In the genomic region with DNA sequence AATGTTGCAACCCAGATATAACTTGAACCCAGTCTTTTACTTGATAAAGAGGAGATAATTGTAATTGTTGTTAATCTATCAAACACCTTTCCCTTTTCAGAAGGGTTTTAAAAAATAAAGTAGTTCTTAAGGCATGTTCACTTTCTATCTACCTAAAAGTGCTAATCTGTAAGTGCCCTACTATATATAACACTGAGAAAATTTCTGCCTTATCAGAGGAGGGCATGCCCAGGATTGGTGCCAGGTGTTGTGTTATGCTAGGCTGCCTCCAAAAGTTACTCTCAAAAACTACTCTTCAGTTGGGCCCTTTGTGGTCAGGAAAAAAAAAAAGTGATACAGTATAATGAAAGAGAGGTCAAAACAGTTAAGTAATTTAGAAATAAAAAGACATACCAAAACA, we compare ENCODE assay signal across 12 cellular contexts. TPM values are rescaled to one million over a fixed set of nuclear protein-coding genes. Genes with fewer than 3 reads are reported as not detected.
DNase-seq lines count a peak whose midpoint lies in the region; ATAC-seq and TF ChIP-seq lines count a peak whose summit lies in the region.
"Had no signal": no experiment of that assay in that cellular context is flagged by ENCODE, and none has a peak within 500 bp of the region (broad histone marks: within the 10 kb centered on the region; RNA-seq: fewer than 3 reads in every experiment).

No MANE protein-coding gene starts in this region.

- no peak for TF ChIP-seq CTCF in tibial nerve (IDR thresholded peaks at IDR 0.05)

- POLR2A ChIA-PET in T-cell (lab: Charles Lee) = interaction anchor here in 1 of 2 donors (0.5 to 0.6 kb wide), 2 partner anchors 17 to 33 kb away, joined by 3 read pairs; no protein-coding TSS in a partner anchor

- H3K27me3 Mint-ChIP-seq in T-cell = no peaks in the 10 kb centered on the region

- DNase-seq in NCI-H2171 treated with DMSO at 0.1 percent for 48 hours (lab: John Stamatoyannopoulos, UW) (peak; percentile 41), NCI-H2171 (lab: John Stamatoyannopoulos, UW) (no peak), T-cell (no peak), inferior parietal cortex (ENCODE audit: extremely low spot score) (peak; percentile 38), tibial nerve (ENCODE audit: low spot score in 2 of 2) (no peak), NCI-H526 (lab: John Stamatoyannopoulos, UW) (no peak), foreskin melanocyte (no peak)
- DNase-seq: activated naive CD8-positive, alpha-beta T cell treated with anti-CD3 and anti-CD28 coated beads, Interleukin-2, amount 10 ng/mL, durations not matched to agents 7 days and 5 days; DMS53; HCEC 1CT; T-helper 2 cell had no signal

- TF ChIP-seq POLR2A in tibial nerve (IDR thresholded peaks at IDR 0.05) = no peak

- H3K4me1 ChIP-seq in tibial nerve = peaks cover under 1 to 65% (median 37%) of the 10 kb centered on the region in 4 donors

- peaks cover 6% of the 10 kb centered on the region for H3K36me3 Mint-ChIP-seq in T-cell

- H3K9me3 ChIP-seq in tibial nerve = no peaks in the 10 kb centered on the region

- H3K4me1 Mint-ChIP-seq in T-cell = peaks cover 48 to 57% (median 52%) of the 10 kb centered on the region in 3 donors

- H3K27me3 ChIP-seq in tibial nerve = no peaks in the 10 kb centered on the region

- ATAC-seq in T-cell (replicated peaks in 1 of 4) (no peak), HG03521 (IDR thresholded peaks at IDR 0.05; ENCODE audit: unreplicated experiment) (no peak)

- H3K36me3 ChIP-seq in tibial nerve = no peaks in the 10 kb centered on the region

- no peak overlapping the region for H3K4me3 ChIP-seq in tibial nerve

- no peaks in the 10 kb centered on the region for H3K9me3 Mint-ChIP-seq in T-cell
- H3K9me3 Mint-ChIP-seq: activated naive CD8-positive, alpha-beta T cell treated with anti-CD3 and anti-CD28 coated beads, Interleukin-2, amount 10 ng/mL, durations not matched to agents 7 days and 5 days had no signal

- TF ChIP-seq EP300 in tibial nerve (IDR thresholded peaks at IDR 0.05) = no peak

- H3K27ac ChIP-seq in tibial nerve = peak overlapping the region in 3 of 4 donors; percentile 9 to 91 (median 73)

- peak overlapping the region in 1 of 3 donors; percentile 2 for H3K4me3 Mint-ChIP-seq in T-cell

- H3K27ac Mint-ChIP-seq in T-cell = peak overlapping the region; percentile 13 to 75

- CTCF ChIA-PET in T-cell (lab: Charles Lee) = interaction anchor here in 1 of 2 donors (1.4 to 2.3 kb wide), 3 partner anchors 60 to 130 kb away, joined by 3 to 13 read pairs (median 6); no protein-coding TSS in a partner anchor

RNA-seq across cellular contexts. Expression of a gene that starts 36.3 kb away (rescaled TPM):
- 10 to 100 TPM; 33.5 to 42.2 (median 34.1) TPM for total RNA-seq in T-cell
- 10 to 100 TPM; 11.4 to 21.0 (median 15.3) TPM for total RNA-seq in tibial nerve

Comparison
In these comparisons a context has a peak if more than half of its experiments do, and no peak if none do; other contexts are left out.
1. DNase-seq: peak in NCI-H2171 treated with DMSO at 0.1 percent for 48 hours (single experiment) and inferior parietal cortex (single experiment); none in NCI-H2171 (single experiment), T-cell (0 of 34), tibial nerve (0 of 2), NCI-H526 (0 of 2) and foreskin melanocyte (single experiment).